ENCODE assay signal across 5 cellular contexts in the genomic region with DNA sequence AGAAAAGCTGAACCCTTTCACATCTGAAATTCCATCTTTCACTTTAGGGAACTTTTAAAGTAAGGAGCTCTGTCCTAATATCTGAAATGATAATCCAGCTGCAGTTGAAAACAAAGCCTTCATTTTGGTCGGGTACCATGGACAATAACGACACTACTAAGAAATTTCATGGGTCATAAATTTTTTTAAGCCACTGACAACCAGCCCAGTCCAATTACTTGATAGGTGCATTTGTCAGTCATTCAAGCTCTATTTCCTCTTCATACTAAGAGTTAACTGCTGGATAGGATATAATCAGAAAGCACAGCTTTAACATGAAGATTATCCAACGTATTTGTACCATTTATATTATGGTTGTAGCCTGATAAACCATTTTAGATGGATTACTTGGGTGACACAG.
"Had no signal": no experiment of that assay in that cellular context is flagged by ENCODE, and none has a peak within 500 bp of the region (broad histone marks: within the 10 kb centered on the region; RNA-seq: fewer than 3 reads in every experiment).

No MANE protein-coding gene starts in this region.

- H3K9me3 ChIP-seq: left ventricle myocardium inferior had no signal

- H3K27ac ChIP-seq: heart right ventricle, left ventricle myocardium inferior, skin epidermis, VCaP had no signal

- ATAC-seq: activated T-cell treated with anti-CD3 and anti-CD28 coated beads, Interleukin-2, amount 50 U/mL, for 72 hours had no signal

- H3K4me1 ChIP-seq: left ventricle myocardium inferior had no signal

- H3K36me3 ChIP-seq: heart right ventricle, left ventricle myocardium inferior had no signal

- H3K27me3 ChIP-seq: heart right ventricle had no signal

- H3K4me3 ChIP-seq: heart right ventricle, left ventricle myocardium inferior, skin epidermis had no signal
